9 cellular contexts compared by ENCODE assay signal in the genomic region with DNA sequence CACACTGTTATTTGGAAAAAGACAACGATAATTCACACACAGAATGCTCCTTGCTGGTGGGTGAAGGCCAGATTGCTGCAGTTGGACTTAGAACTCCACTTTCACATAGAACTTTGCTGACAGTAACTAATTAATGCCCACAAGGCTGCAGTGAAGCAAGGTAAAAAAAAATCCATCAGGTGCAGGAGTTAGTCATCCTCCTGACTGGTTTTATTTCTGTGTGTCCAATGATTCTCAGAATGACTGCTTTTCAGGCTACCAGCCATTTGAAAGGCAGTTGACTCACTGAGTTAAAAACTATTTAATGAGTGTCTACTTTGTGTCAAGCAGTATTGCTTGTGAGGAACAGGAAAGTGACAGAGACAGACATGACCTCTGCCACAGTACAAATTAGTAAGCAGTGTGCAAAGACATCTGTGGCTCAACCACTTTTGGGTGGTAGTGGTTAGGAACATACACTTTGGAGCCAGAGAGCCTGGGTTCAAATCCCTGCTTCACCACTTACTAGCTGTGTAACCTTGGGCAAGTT.
DNase-seq lines count a peak whose midpoint lies in the region; ATAC-seq and TF ChIP-seq lines count a peak whose summit lies in the region.
"Had no signal": no experiment of that assay in that cellular context is flagged by ENCODE, and none has a peak within 500 bp of the region (broad histone marks: within the 10 kb centered on the region; RNA-seq: fewer than 3 reads in every experiment).

No MANE protein-coding gene starts in this region.

- H3K79me2 ChIP-seq in MM.1S (ENCODE audit: low read length) = peaks cover 63% of the 10 kb centered on the region

- no peaks in the 10 kb centered on the region for H4K20me1 ChIP-seq in MM.1S (ENCODE audit: insufficient read depth, low read length)

- no peak for TF ChIP-seq CTCF in MM.1S (IDR thresholded peaks at IDR 0.05; ENCODE audit: low read length)
- no peak for TF ChIP-seq CTCF in epithelial cell of esophagus (IDR thresholded peaks at IDR 0.05; ENCODE audit: insufficient read depth, low read depth, low read length, missing control alignments)

- DNase-seq in MM.1S = peak; percentile 46
- DNase-seq in epithelial cell of esophagus (ENCODE audit: low read depth) = peak; percentile 90
- DNase-seq in NCI-H2227 treated with DMSO at 0.1 percent for 48 hours (lab: John Stamatoyannopoulos, UW) = no peak
- no peak for DNase-seq in HuH-7.5 (ENCODE audit: low spot score)
- DNase-seq in COR-L47 (lab: John Stamatoyannopoulos, UW) = no peak
- DNase-seq in COLO829 (ENCODE audit: low spot score) = no peak

- no peak overlapping the region for H2AFZ ChIP-seq in MM.1S (ENCODE audit: low read length)

- ATAC-seq in GM18508 (IDR thresholded peaks at IDR 0.05; ENCODE audit: insufficient read depth, unreplicated experiment) (peak; percentile 52), GM21825 (IDR thresholded peaks at IDR 0.05; ENCODE audit: unreplicated experiment) (peak; percentile 54)
- ATAC-seq: K562 had no signal

- H3K27me3 ChIP-seq in MM.1S (replicated peaks; ENCODE audit: insufficient read depth, low read length) = no peaks in the 10 kb centered on the region

- H3K4me1 ChIP-seq in MM.1S (ENCODE audit: low read length) = peaks cover 65% of the 10 kb centered on the region

- peaks cover 46% of the 10 kb centered on the region for H3F3A ChIP-seq in MM.1S (ENCODE audit: insufficient read depth, low read length)

- H3K4me2 ChIP-seq in MM.1S (ENCODE audit: low read depth, low read length) = peak overlapping the region; percentile 26

- H3K4me3 ChIP-seq in MM.1S (ENCODE audit: low read length) (no peak overlapping the region), epithelial cell of esophagus (ENCODE audit: low read length) (no peak overlapping the region)
- H3K4me3 ChIP-seq: K562 had no signal

- peak overlapping the region; percentile 39; the same call in 1 of the 2 replicates for H3K27ac ChIP-seq in MM.1S (ENCODE audit: low read length)

- H3K36me3 ChIP-seq in MM.1S (replicated peaks; ENCODE audit: insufficient read depth, low read length) = no peaks in the 10 kb centered on the region

- no peaks in the 10 kb centered on the region for H3K9me3 ChIP-seq in MM.1S (replicated peaks; ENCODE audit: insufficient read depth, low read length)

- H3K9me2 ChIP-seq in MM.1S (replicated peaks; ENCODE audit: insufficient read depth, low read length) = no peaks in the 10 kb centered on the region

- H3K9ac ChIP-seq in MM.1S (ENCODE audit: low read length) = no peak overlapping the region

Comparison
In these comparisons a context has a peak if more than half of its experiments do, and no peak if none do; other contexts are left out.
1. DNase-seq: peak in MM.1S (single experiment) and epithelial cell of esophagus (single experiment); none in NCI-H2227 treated with DMSO at 0.1 percent for 48 hours (single experiment), HuH-7.5 (single experiment), COR-L47 (single experiment) and COLO829 (single experiment).